In the genomic region with DNA sequence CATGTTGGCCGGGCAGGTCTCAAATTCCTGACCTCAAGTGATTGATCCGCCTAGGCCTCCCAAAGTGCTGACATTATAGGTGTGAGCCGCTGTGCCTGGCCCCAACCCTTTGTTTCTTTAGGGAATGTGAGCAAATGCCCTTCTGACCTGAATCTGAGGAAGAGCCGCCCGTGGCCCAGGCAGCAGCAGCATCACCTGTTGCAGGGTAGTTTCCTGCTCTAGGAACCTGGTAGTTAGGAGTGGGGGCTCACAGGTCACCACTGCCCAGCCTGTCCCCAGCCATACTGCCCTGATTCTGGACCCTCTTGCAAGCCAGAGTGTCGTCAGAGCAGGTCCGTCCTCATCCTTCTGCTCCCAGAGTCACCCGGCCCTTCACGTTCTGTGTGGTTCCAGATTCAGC, we compare ENCODE assay signal across 19 cellular contexts. TPM values are rescaled to one million over a fixed set of nuclear protein-coding genes. Genes with fewer than 3 reads are reported as not detected.
DNase-seq lines count a peak whose midpoint lies in the region; ATAC-seq, FAIRE-seq and TF ChIP-seq lines count a peak whose summit lies in the region.
"Had no signal": no experiment of that assay in that cellular context is flagged by ENCODE, and none has a peak within 500 bp of the region (broad histone marks: within the 10 kb centered on the region; RNA-seq: fewer than 3 reads in every experiment).

No MANE protein-coding gene starts in this region.

- no peak overlapping the region for H3K23ac ChIP-seq in IMR-90 (ENCODE audit: low read depth, low read length)

- H3K4ac ChIP-seq in IMR-90 (ENCODE audit: low read depth, low read length) = no peak overlapping the region

- H2BK120ac ChIP-seq in IMR-90 (ENCODE audit: low read depth, low read length) = no peak overlapping the region

- no peak overlapping the region for H3K4me2 ChIP-seq in HepG2 (ENCODE audit: low read depth, low read length)
- H3K4me2 ChIP-seq in IMR-90 (ENCODE audit: low read depth, low read length) = no peak overlapping the region
- H3K4me2 ChIP-seq: BLaER1 treated with 17β-estradiol and CSF1 and Interleukin-3, amounts not matched to agents 10 nM and 100 nM; GM23338 had no signal

- CTCF ChIA-PET in HepG2 (lab: Yijun Ruan, JAX; ENCODE audit: low intra/inter-chr PET ratio, low total read pairs) = no interaction called here
- CTCF ChIA-PET in IMR-90 (lab: Yijun Ruan, JAX) = no interaction called here

- no peak overlapping the region for H4K8ac ChIP-seq in IMR-90 (ENCODE audit: low read depth in 2 of 2, low read length in 2 of 2)

- dilution Hi-C loops in IMR-90 (cut with HindIII; ENCODE audit: low sequenced_read_pairs, unreplicated experiment) = no loop called here

- TF ChIP-seq EP300 in HepG2 (IDR thresholded peaks at IDR 0.05; ENCODE audit: low read depth in 2 of 2, low read length in 2 of 2) (no peak), HepG2 (CRISPR knock-in tag; IDR thresholded peaks at IDR 0.05; ENCODE audit: borderline replicate concordance) (no peak)

- H2AK5ac ChIP-seq in IMR-90 (ENCODE audit: low read depth, low read length) = no peak overlapping the region

- no peak overlapping the region for H3K56ac ChIP-seq in IMR-90 (ENCODE audit: extremely low read depth, insufficient read depth, low read length)

- in situ Hi-C loops in HepG2 (cut with HindIII; ENCODE audit: extremely low pct_ligation_motif_present, low pct_unique_long_range_greater_than_20kb) (no loop called here), IMR-90 (cut with MboI; ENCODE audit: low sequenced_read_pairs) (no loop called here)

- no peak overlapping the region for H4K91ac ChIP-seq in IMR-90 (ENCODE audit: insufficient read depth, low read depth, low read length)

- H3K27ac ChIP-seq in HepG2 (ENCODE audit: extremely low read length, insufficient read depth, low read length) (no peak overlapping the region), right lobe of liver (no peak overlapping the region), IMR-90 (ENCODE audit: insufficient read depth, low read length) (no peak overlapping the region), small intestine (ENCODE audit: low read depth in 1 of 2, low read length in 1 of 2) (no peak overlapping the region)
- H3K27ac ChIP-seq: BLaER1 treated with 17β-estradiol and CSF1 and Interleukin-3, amounts not matched to agents 10 nM and 100 nM had no signal

- WGBS in HepG2 (ENCODE audit: low lambda C conversion rate) = 80% methylated on average over 9 of the region's 9 CpGs
- 80% methylated on average over 7 of the region's 9 CpGs for WGBS in right lobe of liver (ENCODE audit: insufficient coverage, low coverage, low lambda C conversion rate, missing lambda C conversion rate)
- 82% methylated on average over 3 of the region's 9 CpGs; no CpG with 5 or more reads in 1 of the 2 experiments for WGBS in IMR-90 (ENCODE audit: extremely low coverage in 2 of 2, insufficient read length in 1 of 2), 2 experiments
- WGBS in small intestine, 3 donors = 84 to 90% (median 87%) methylated on average over 9 of the region's 9 CpGs

- peak overlapping the region; percentile 50 for H2AK9ac ChIP-seq in IMR-90 (replicated peaks; ENCODE audit: low read depth, low read length, poor library complexity)

- intact Hi-C loops in HepG2 (cut with micrococcal nuclease; ENCODE audit: unreplicated experiment) = no loop called here
- intact Hi-C loops in right lobe of liver (cut with DNase I) = no loop called here
- intact Hi-C loops in IMR-90 (cut with micrococcal nuclease) = no loop called here

- ATAC-seq in HepG2 (no peak), right lobe of liver (no peak), IMR-90 (ENCODE audit: low read depth) (no peak), memory B cell (ENCODE audit: low read depth) (no peak)
- no peak for ATAC-seq in stimulated activated memory B cell treated with anti-CD40 and anti-IgM and Interleukin-4, amounts not matched to agents 10 μg/mL and 1 μg/mL and 100 μg/mL, for 72 hours
- ATAC-seq: GM23338, K562 had no signal

- no peak overlapping the region for H3K9ac ChIP-seq in HepG2 (ENCODE audit: insufficient read depth, low read depth, low read length)
- H3K9ac ChIP-seq in IMR-90 (ENCODE audit: low read depth, low read length) = no peak overlapping the region
- H3K9ac ChIP-seq: BLaER1 treated with 17β-estradiol and CSF1 and Interleukin-3, amounts not matched to agents 10 nM and 100 nM had no signal

- peaks cover 22% of the 10 kb centered on the region; the same call in 1 of the 2 replicates for H3K4me1 ChIP-seq in HepG2 (ENCODE audit: insufficient read depth, low read length)
- peaks cover 0 to 4% (median 0%) of the 10 kb centered on the region in 4 donors for H3K4me1 ChIP-seq in right lobe of liver
- H3K4me1 ChIP-seq in IMR-90 (ENCODE audit: control insufficient read depth, insufficient read depth, low read length) = peaks cover 11% of the 10 kb centered on the region
- no peaks in the 10 kb centered on the region for H3K4me1 ChIP-seq in small intestine (ENCODE audit: control insufficient read depth in 2 of 2, insufficient read depth in 1 of 2, low read depth in 1 of 2, low read length in 1 of 2)
- H3K4me1 ChIP-seq: Caco-2 had no signal

- no peak overlapping the region for H3K27ac Mint-ChIP-seq in memory B cell
- no peak overlapping the region for H3K27ac Mint-ChIP-seq in stimulated activated memory B cell treated with anti-CD40 and anti-IgM and Interleukin-4, amounts not matched to agents 10 μg/mL and 1 μg/mL and 100 μg/mL, for 72 hours
- H3K27ac Mint-ChIP-seq: B cell, GM23338 had no signal

- BruUV-seq in HepG2 (replicated peaks; lab: Mats Ljungman, UMichigan) (no TSS peak), IMR-90 (replicated peaks; lab: Mats Ljungman, UMichigan) (no TSS peak)

- peak overlapping the region; percentile 11 for H3K4me3 Mint-ChIP-seq in memory B cell
- H3K4me3 Mint-ChIP-seq in stimulated activated memory B cell treated with anti-CD40 and anti-IgM and Interleukin-4, amounts not matched to agents 10 μg/mL and 1 μg/mL and 100 μg/mL, for 72 hours = peak overlapping the region; percentile 36
- H3K4me3 Mint-ChIP-seq: B cell, GM23338 had no signal

- no peaks in the 10 kb centered on the region for H3K79me2 ChIP-seq in HepG2 (ENCODE audit: insufficient read depth, low read length)

- H3K14ac ChIP-seq in IMR-90 (replicated peaks; ENCODE audit: low read depth, low read length) = no peak overlapping the region

- no peaks in the 10 kb centered on the region for H3K9me3 ChIP-seq in HepG2 (ENCODE audit: low read length)
- no peaks in the 10 kb centered on the region for H3K9me3 ChIP-seq in right lobe of liver
- H3K9me3 ChIP-seq in IMR-90 (ENCODE audit: control insufficient read depth, insufficient read depth, low read length) = no peaks in the 10 kb centered on the region
- no peaks in the 10 kb centered on the region for H3K9me3 ChIP-seq in small intestine (ENCODE audit: control insufficient read depth, low read depth)
- H3K9me3 ChIP-seq: BLaER1 treated with 17β-estradiol and CSF1 and Interleukin-3, amounts not matched to agents 10 nM and 100 nM; Caco-2 had no signal

- TF ChIP-seq CTCF in HepG2 (CRISPR knock-in tag; IDR thresholded peaks at IDR 0.05) = no peak
- no peak for TF ChIP-seq CTCF in right lobe of liver (IDR thresholded peaks at IDR 0.05)
- TF ChIP-seq CTCF in IMR-90 (conservative IDR thresholded peaks at IDR 0.05; ENCODE audit: low read depth, low read length) = no peak

- 0 out of 4 replicates have a peak, but pooled peaks cover 0 to 3% of the 10 kb centered on the region in 2 experiments for H3K79me1 ChIP-seq in IMR-90 (ENCODE audit: low read depth in 1 of 2, low read length in 2 of 2)

- peaks cover 10% of the 10 kb centered on the region for H3K4me1 Mint-ChIP-seq in memory B cell
- peaks cover 24% of the 10 kb centered on the region for H3K4me1 Mint-ChIP-seq in stimulated activated memory B cell treated with anti-CD40 and anti-IgM and Interleukin-4, amounts not matched to agents 10 μg/mL and 1 μg/mL and 100 μg/mL, for 72 hours

- H4K5ac ChIP-seq in IMR-90 (ENCODE audit: low read depth, low read length) = no peak overlapping the region

- FAIRE-seq in HepG2 (lab: Jason Lieb, UNC) (no peak), small intestine (lab: Jason Lieb, UNC) (no peak), GM19239 (lab: Jason Lieb, UNC) (no peak)
- FAIRE-seq: D721Med, G401.6, GM12891, GM18507, K562 had no signal

- H3K27me3 Mint-ChIP-seq in memory B cell = no peaks in the 10 kb centered on the region
- no peaks in the 10 kb centered on the region for H3K27me3 Mint-ChIP-seq in stimulated activated memory B cell treated with anti-CD40 and anti-IgM and Interleukin-4, amounts not matched to agents 10 μg/mL and 1 μg/mL and 100 μg/mL, for 72 hours

- no peaks in the 10 kb centered on the region; the same call in 1 of the 2 replicates for H3K9me1 ChIP-seq in IMR-90 (ENCODE audit: insufficient read depth, low read length)

- no peak overlapping the region for H3K4me3 ChIP-seq in HepG2 (replicated peaks in 1 of 3; ENCODE audit: insufficient read depth in 1 of 3, low read depth in 2 of 3, low read length in 3 of 3)
- no peak overlapping the region for H3K4me3 ChIP-seq in right lobe of liver
- no peak overlapping the region for H3K4me3 ChIP-seq in IMR-90 (ENCODE audit: insufficient read depth, low read depth, low read length)
- H3K4me3 ChIP-seq in small intestine (ENCODE audit: low read depth in 1 of 2, low read length in 2 of 2) = no peak overlapping the region
- H3K4me3 ChIP-seq: BLaER1 treated with 17β-estradiol and CSF1 and Interleukin-3, amounts not matched to agents 10 nM and 100 nM; GM23338; K562 had no signal

- no peaks in the 10 kb centered on the region for H3K36me3 Mint-ChIP-seq in memory B cell
- H3K36me3 Mint-ChIP-seq in stimulated activated memory B cell treated with anti-CD40 and anti-IgM and Interleukin-4, amounts not matched to agents 10 μg/mL and 1 μg/mL and 100 μg/mL, for 72 hours = no peaks in the 10 kb centered on the region

- H2BK5ac ChIP-seq in IMR-90 (ENCODE audit: low read depth, low read length, poor library complexity, severe bottlenecking) = no peak overlapping the region

- no peaks in the 10 kb centered on the region for H4K20me1 ChIP-seq in HepG2 (ENCODE audit: insufficient read depth, low read length)
- H4K20me1 ChIP-seq in IMR-90 (ENCODE audit: insufficient read depth, low read length) = no peaks in the 10 kb centered on the region; the same call in 1 of the 2 replicates

- POLR2A ChIA-PET in HepG2 (lab: Yijun Ruan, JAX) (no interaction called here), IMR-90 (lab: Charles Lee; ENCODE audit: unreplicated experiment) (no interaction called here)

- H2BK15ac ChIP-seq in IMR-90 (ENCODE audit: low read depth, low read length) = no peak overlapping the region

- H3K27me3 ChIP-seq in HepG2 (ENCODE audit: control insufficient read depth in 1 of 2, insufficient read depth in 2 of 2, low read length in 2 of 2) (no peaks in the 10 kb centered on the region), right lobe of liver (no peaks in the 10 kb centered on the region), IMR-90 (ENCODE audit: control insufficient read depth, insufficient read depth, low read length) (no peaks in the 10 kb centered on the region), small intestine (ENCODE audit: control insufficient read depth in 2 of 2, insufficient read depth in 2 of 2, low read length in 2 of 2) (no peaks in the 10 kb centered on the region)

- no peak for TF ChIP-seq POLR2A in HepG2 (IDR thresholded peaks at IDR 0.05; ENCODE audit: insufficient read depth in 1 of 2, low read depth in 2 of 2, low read length in 2 of 2)
- TF ChIP-seq POLR2A in right lobe of liver (IDR thresholded peaks at IDR 0.05) = no peak
- TF ChIP-seq POLR2A in IMR-90 (IDR thresholded peaks at IDR 0.05; ENCODE audit: low read depth, low read length) = no peak

- TF ChIP-seq RAD21 in HepG2 (CRISPR knock-in tag; IDR thresholded peaks at IDR 0.05) = no peak
- TF ChIP-seq RAD21 in IMR-90 (IDR thresholded peaks at IDR 0.05; ENCODE audit: low read length) = no peak

- no peak overlapping the region for H2BK20ac ChIP-seq in IMR-90 (ENCODE audit: low read depth, low read length)

- H3K18ac ChIP-seq in IMR-90 (ENCODE audit: low read depth, low read length) = no peak overlapping the region

- no peaks in the 10 kb centered on the region for H3K9me3 Mint-ChIP-seq in memory B cell
- no peaks in the 10 kb centered on the region for H3K9me3 Mint-ChIP-seq in stimulated activated memory B cell treated with anti-CD40 and anti-IgM and Interleukin-4, amounts not matched to agents 10 μg/mL and 1 μg/mL and 100 μg/mL, for 72 hours

- H2AFZ ChIP-seq in HepG2 (ENCODE audit: low read length) (no peak overlapping the region), IMR-90 (replicated peaks; ENCODE audit: low read length, poor library complexity) (peak overlapping the region; percentile 58)
- H2AFZ ChIP-seq: GM23338 had no signal

- DNase-seq in HepG2 (ENCODE audit: low spot score) (no peak), right lobe of liver (no peak), IMR-90 (no peak), memory B cell (ENCODE audit: low spot score in 2 of 2) (no peak), cortex of kidney (lab: John Stamatoyannopoulos, UW) (no peak), small intestine (no peak), GM19239 (ENCODE audit: insufficient read length, low spot score) (no peak)
- DNase-seq: 8988T, Caco-2, H7 had no signal

- peaks cover 0 to 12% of the 10 kb centered on the region in 2 experiments; a peak in 1 of 5 replicates for H3K36me3 ChIP-seq in HepG2 (replicated peaks in 1 of 2; ENCODE audit: control insufficient read depth in 1 of 2, insufficient read depth in 2 of 2, low read length in 2 of 2)
- no peaks in the 10 kb centered on the region for H3K36me3 ChIP-seq in right lobe of liver
- peaks cover 3% of the 10 kb centered on the region; the same call in 1 of the 2 replicates for H3K36me3 ChIP-seq in IMR-90 (ENCODE audit: control insufficient read depth, insufficient read depth, low read length)
- H3K36me3 ChIP-seq in small intestine (ENCODE audit: control insufficient read depth in 2 of 2, insufficient read depth in 2 of 2, low read length in 2 of 2) = no peaks in the 10 kb centered on the region

RNA-seq across cellular contexts. Expression of a gene that starts 13.0 kb away (rescaled TPM):
- total RNA-seq in HepG2 (2016; rRNA removed; fragmentation: Illumina TruSeq; extraction: Trizol) (6.5 and 8.9 TPM in 2 replicates), right lobe of liver (10 to 100 TPM in 2 of 6 experiments, 1 to 10 TPM in 4; 6.3 to 16.0 (median 7.3) TPM), IMR-90 (2012; rRNA removed) (5.9 and 7.8 TPM in 2 replicates)
- 2.8 and 4.9 TPM in 2 replicates for total RNA-seq in HepG2 (2016; cell fraction: cytosol; rRNA removed; fragmentation: Illumina TruSeq; extraction: Trizol; ENCODE audit: low read depth)
- 6.7 and 7.5 TPM in 2 replicates for total RNA-seq in HepG2 (2016; cell fraction: insoluble cytoplasmic fraction; rRNA removed; fragmentation: Illumina TruSeq; extraction: Trizol)
- 4.8 and 5.5 TPM in 2 replicates for total RNA-seq in HepG2 (2016; cell fraction: membrane; rRNA removed; fragmentation: Illumina TruSeq; extraction: Trizol)
- total RNA-seq in HepG2 (2016; cell fraction: nucleus; rRNA removed; fragmentation: Illumina TruSeq; extraction: Trizol) = 5.0 and 6.0 TPM in 2 replicates
- polyA plus RNA-seq in HepG2 (2011; rRNA removed) (8.3 and 8.9 TPM in 2 replicates), IMR-90 (2012; rRNA removed) (22.1 and 26.2 TPM in 2 replicates), small intestine (10 to 100 TPM; 14.7 to 45.7 (median 24.6) TPM)
- 6.4 and 8.2 TPM in 2 replicates for polyA plus RNA-seq in HepG2 (2011; cell fraction: cytosol; rRNA removed)
- 9.0 and 12.5 TPM in 2 replicates for polyA plus RNA-seq in HepG2 (2011; cell fraction: nucleus; rRNA removed)
- 7.7 and 8.4 TPM in 2 replicates for polyA plus RNA-seq in HepG2 (2012)
- polyA plus RNA-seq in HepG2 (2016; cell fraction: cytosol; fragmentation: Illumina TruSeq; extraction: Trizol; ENCODE audit: low read depth) = 2.9 and 3.8 TPM in 2 replicates
- 7.5 and 8.5 TPM in 2 replicates for polyA plus RNA-seq in HepG2 (2016; cell fraction: insoluble cytoplasmic fraction; fragmentation: Illumina TruSeq; extraction: Trizol; ENCODE audit: low read depth)
- 3.3 and 4.2 TPM in 2 replicates for polyA plus RNA-seq in HepG2 (2016; cell fraction: membrane; fragmentation: Illumina TruSeq; extraction: Trizol; ENCODE audit: low read depth)
- 10.1 and 10.6 TPM in 2 replicates for polyA plus RNA-seq in HepG2 (2016; cell fraction: nucleus; fragmentation: Illumina TruSeq; extraction: Trizol; ENCODE audit: insufficient read depth, low read depth)
- polyA minus RNA-seq in HepG2 (2011; rRNA and poly(A)+ RNA removed; ENCODE audit: low replicate concordance) = 4.6 and 9.6 TPM in 2 replicates
- 1.9 and 3.3 TPM in 2 replicates for polyA minus RNA-seq in HepG2 (2011; cell fraction: cytosol; rRNA and poly(A)+ RNA removed)
- polyA minus RNA-seq in HepG2 (2011; cell fraction: nucleus; rRNA and poly(A)+ RNA removed) = 14.9 and 15.4 TPM in 2 replicates
- polyA plus RNA-seq in IMR-90 (2012; cell fraction: cytosol; rRNA removed) = 8.8 and 10.5 TPM in 2 replicates
- 4.2 and 16.5 TPM in 2 replicates for polyA plus RNA-seq in IMR-90 (2012; cell fraction: nucleus; rRNA removed; ENCODE audit: low replicate concordance)

RNA-seq across cellular contexts. Expression of a gene that starts 13.8 kb away (rescaled TPM):
- total RNA-seq in HepG2 (2016; rRNA removed; fragmentation: Illumina TruSeq; extraction: Trizol) = 54.7 and 63.5 TPM in 2 replicates
- total RNA-seq in HepG2 (2016; cell fraction: cytosol; rRNA removed; fragmentation: Illumina TruSeq; extraction: Trizol; ENCODE audit: low read depth) = 6.1 and 8.7 TPM in 2 replicates
- total RNA-seq in HepG2 (2016; cell fraction: insoluble cytoplasmic fraction; rRNA removed; fragmentation: Illumina TruSeq; extraction: Trizol) = 52.6 and 60.2 TPM in 2 replicates
- total RNA-seq in HepG2 (2016; cell fraction: membrane; rRNA removed; fragmentation: Illumina TruSeq; extraction: Trizol) = 16.9 and 20.2 TPM in 2 replicates
- 60.4 and 72.1 TPM in 2 replicates for total RNA-seq in HepG2 (2016; cell fraction: nucleus; rRNA removed; fragmentation: Illumina TruSeq; extraction: Trizol)
- polyA plus RNA-seq in HepG2 (2011; rRNA removed) = 27.0 and 31.6 TPM in 2 replicates
- 18.8 and 21.4 TPM in 2 replicates for polyA plus RNA-seq in HepG2 (2011; cell fraction: cytosol; rRNA removed)
- 115 TPM in 2 replicates for polyA plus RNA-seq in HepG2 (2011; cell fraction: nucleus; rRNA removed)
- polyA plus RNA-seq in HepG2 (2012) = 35.0 and 42.0 TPM in 2 replicates
- 2.1 and 2.9 TPM in 2 replicates for polyA plus RNA-seq in HepG2 (2016; cell fraction: cytosol; fragmentation: Illumina TruSeq; extraction: Trizol; ENCODE audit: low read depth)
- polyA plus RNA-seq in HepG2 (2016; cell fraction: insoluble cytoplasmic fraction; fragmentation: Illumina TruSeq; extraction: Trizol; ENCODE audit: low read depth) = 37.3 and 48.4 TPM in 2 replicates
- 4.8 and 5.8 TPM in 2 replicates for polyA plus RNA-seq in HepG2 (2016; cell fraction: membrane; fragmentation: Illumina TruSeq; extraction: Trizol; ENCODE audit: low read depth)
- 136 and 140 TPM in 2 replicates for polyA plus RNA-seq in HepG2 (2016; cell fraction: nucleus; fragmentation: Illumina TruSeq; extraction: Trizol; ENCODE audit: insufficient read depth, low read depth)
- 55.5 and 59.3 TPM in 2 replicates for polyA minus RNA-seq in HepG2 (2011; rRNA and poly(A)+ RNA removed; ENCODE audit: low replicate concordance)
- 42.6 and 43.4 TPM in 2 replicates for polyA minus RNA-seq in HepG2 (2011; cell fraction: cytosol; rRNA and poly(A)+ RNA removed)
- polyA minus RNA-seq in HepG2 (2011; cell fraction: nucleus; rRNA and poly(A)+ RNA removed) = 105 and 113 TPM in 2 replicates
- 10 to 100 TPM; 34.4 to 44.6 (median 40.7) TPM for total RNA-seq in right lobe of liver
- 63.1 and 67.5 TPM in 2 replicates for total RNA-seq in IMR-90 (2012; rRNA removed)
- 40.3 and 46.5 TPM in 2 replicates for polyA plus RNA-seq in IMR-90 (2012; rRNA removed)
- polyA plus RNA-seq in IMR-90 (2012; cell fraction: cytosol; rRNA removed) = 24.7 and 30.3 TPM in 2 replicates
- 121 and 171 TPM in 2 replicates for polyA plus RNA-seq in IMR-90 (2012; cell fraction: nucleus; rRNA removed; ENCODE audit: low replicate concordance)
- polyA plus RNA-seq in small intestine = 10 to 100 TPM; 38.3 to 42.7 (median 42.5) TPM

RNA-seq across cellular contexts. Expression of a gene that starts 24.5 kb away (rescaled TPM):
- 3.3 and 6.8 TPM in 2 replicates for total RNA-seq in HepG2 (2016; rRNA removed; fragmentation: Illumina TruSeq; extraction: Trizol)
- total RNA-seq in HepG2 (2016; cell fraction: cytosol; rRNA removed; fragmentation: Illumina TruSeq; extraction: Trizol; ENCODE audit: low read depth) = 5.2 and 5.5 TPM in 2 replicates
- 2.2 and 7.3 TPM in 2 replicates for total RNA-seq in HepG2 (2016; cell fraction: insoluble cytoplasmic fraction; rRNA removed; fragmentation: Illumina TruSeq; extraction: Trizol)
- total RNA-seq in HepG2 (2016; cell fraction: membrane; rRNA removed; fragmentation: Illumina TruSeq; extraction: Trizol) = 4.4 and 5.0 TPM in 2 replicates
- 7.9 and 14.5 TPM in 2 replicates for total RNA-seq in HepG2 (2016; cell fraction: nucleus; rRNA removed; fragmentation: Illumina TruSeq; extraction: Trizol)
- polyA plus RNA-seq in HepG2 (2011; rRNA removed) = 3.2 and 3.5 TPM in 2 replicates
- polyA plus RNA-seq in HepG2 (2011; cell fraction: cytosol; rRNA removed) = 0.99 and 1.6 TPM in 2 replicates
- polyA plus RNA-seq in HepG2 (2011; cell fraction: nucleus; rRNA removed) = 17.6 and 27.7 TPM in 2 replicates
- 1.3 and 2.8 TPM in 2 replicates for polyA plus RNA-seq in HepG2 (2012)
- 0.69 and 0.97 TPM in 2 replicates for polyA plus RNA-seq in HepG2 (2016; cell fraction: cytosol; fragmentation: Illumina TruSeq; extraction: Trizol; ENCODE audit: low read depth)
- 1.4 and 2.3 TPM in 2 replicates for polyA plus RNA-seq in HepG2 (2016; cell fraction: insoluble cytoplasmic fraction; fragmentation: Illumina TruSeq; extraction: Trizol; ENCODE audit: low read depth)
- 1.4 and 1.5 TPM in 2 replicates for polyA plus RNA-seq in HepG2 (2016; cell fraction: membrane; fragmentation: Illumina TruSeq; extraction: Trizol; ENCODE audit: low read depth)
- polyA plus RNA-seq in HepG2 (2016; cell fraction: nucleus; fragmentation: Illumina TruSeq; extraction: Trizol; ENCODE audit: insufficient read depth, low read depth) = 19.1 and 20.8 TPM in 2 replicates
- polyA minus RNA-seq in HepG2 (2011; rRNA and poly(A)+ RNA removed; ENCODE audit: low replicate concordance) = 12.3 and 40.6 TPM in 2 replicates
- 2.3 and 2.5 TPM in 2 replicates for polyA minus RNA-seq in HepG2 (2011; cell fraction: cytosol; rRNA and poly(A)+ RNA removed)
- polyA minus RNA-seq in HepG2 (2011; cell fraction: nucleus; rRNA and poly(A)+ RNA removed) = 11.2 and 15.3 TPM in 2 replicates
- 1 to 10 TPM in 5 of 6 experiments, under 1 TPM in 1; 1.00 to 2.4 (median 1.4) TPM for total RNA-seq in right lobe of liver
- 2.5 and 2.7 TPM in 2 replicates for total RNA-seq in IMR-90 (2012; rRNA removed)
- polyA plus RNA-seq in IMR-90 (2012; rRNA removed) = 5.3 and 6.2 TPM in 2 replicates
- polyA plus RNA-seq in IMR-90 (2012; cell fraction: cytosol; rRNA removed) = 2.8 and 3.1 TPM in 2 replicates
- polyA plus RNA-seq in IMR-90 (2012; cell fraction: nucleus; rRNA removed; ENCODE audit: low replicate concordance) = 20.8 and 32.3 TPM in 2 replicates
- 1 to 10 TPM in 2 of 3 donors, under 1 TPM in 1; 0.54 to 5.2 (median 1.3) TPM for polyA plus RNA-seq in small intestine

RNA-seq across cellular contexts. Expression of a gene that starts 24.8 kb away (rescaled TPM):
- 12.2 and 12.4 TPM in 2 replicates for total RNA-seq in HepG2 (2016; rRNA removed; fragmentation: Illumina TruSeq; extraction: Trizol)
- total RNA-seq in HepG2 (2016; cell fraction: cytosol; rRNA removed; fragmentation: Illumina TruSeq; extraction: Trizol; ENCODE audit: low read depth) = 11.8 and 13.7 TPM in 2 replicates
- 9.9 and 13.1 TPM in 2 replicates for total RNA-seq in HepG2 (2016; cell fraction: insoluble cytoplasmic fraction; rRNA removed; fragmentation: Illumina TruSeq; extraction: Trizol)
- 6.9 and 8.5 TPM in 2 replicates for total RNA-seq in HepG2 (2016; cell fraction: membrane; rRNA removed; fragmentation: Illumina TruSeq; extraction: Trizol)
- 24.8 and 28.6 TPM in 2 replicates for total RNA-seq in HepG2 (2016; cell fraction: nucleus; rRNA removed; fragmentation: Illumina TruSeq; extraction: Trizol)
- 5.6 and 7.4 TPM in 2 replicates for polyA plus RNA-seq in HepG2 (2011; rRNA removed)
- polyA plus RNA-seq in HepG2 (2011; cell fraction: cytosol; rRNA removed) = 2.5 and 3.7 TPM in 2 replicates
- 25.9 and 37.1 TPM in 2 replicates for polyA plus RNA-seq in HepG2 (2011; cell fraction: nucleus; rRNA removed)
- polyA plus RNA-seq in HepG2 (2012) = 6.5 and 6.9 TPM in 2 replicates
- 1.0 and 1.4 TPM in 2 replicates for polyA plus RNA-seq in HepG2 (2016; cell fraction: cytosol; fragmentation: Illumina TruSeq; extraction: Trizol; ENCODE audit: low read depth)
- polyA plus RNA-seq in HepG2 (2016; cell fraction: insoluble cytoplasmic fraction; fragmentation: Illumina TruSeq; extraction: Trizol; ENCODE audit: low read depth) = 8.8 and 9.4 TPM in 2 replicates
- polyA plus RNA-seq in HepG2 (2016; cell fraction: membrane; fragmentation: Illumina TruSeq; extraction: Trizol; ENCODE audit: low read depth) = 1.3 and 2.7 TPM in 2 replicates
- polyA plus RNA-seq in HepG2 (2016; cell fraction: nucleus; fragmentation: Illumina TruSeq; extraction: Trizol; ENCODE audit: insufficient read depth, low read depth) = 46.6 and 55.1 TPM in 2 replicates
- 31.0 and 75.2 TPM in 2 replicates for polyA minus RNA-seq in HepG2 (2011; rRNA and poly(A)+ RNA removed; ENCODE audit: low replicate concordance)
- 4.6 and 7.0 TPM in 2 replicates for polyA minus RNA-seq in HepG2 (2011; cell fraction: cytosol; rRNA and poly(A)+ RNA removed)
- 17.2 and 19.3 TPM in 2 replicates for polyA minus RNA-seq in HepG2 (2011; cell fraction: nucleus; rRNA and poly(A)+ RNA removed)
- total RNA-seq in right lobe of liver = 10 to 100 TPM in 5 of 6 experiments, 1 to 10 TPM in 1; 9.9 to 18.2 (median 14.1) TPM
- 10.0 and 14.2 TPM in 2 replicates for total RNA-seq in IMR-90 (2012; rRNA removed)
- polyA plus RNA-seq in IMR-90 (2012; rRNA removed) = 19.4 and 19.5 TPM in 2 replicates
- polyA plus RNA-seq in IMR-90 (2012; cell fraction: cytosol; rRNA removed) = 7.2 and 7.8 TPM in 2 replicates
- 49.9 and 70.7 TPM in 2 replicates for polyA plus RNA-seq in IMR-90 (2012; cell fraction: nucleus; rRNA removed; ENCODE audit: low replicate concordance)
- 10 to 100 TPM in 2 of 3 donors, 1 to 10 TPM in 1; 9.2 to 15.4 (median 10.5) TPM for polyA plus RNA-seq in small intestine
